In the genomic region with DNA sequence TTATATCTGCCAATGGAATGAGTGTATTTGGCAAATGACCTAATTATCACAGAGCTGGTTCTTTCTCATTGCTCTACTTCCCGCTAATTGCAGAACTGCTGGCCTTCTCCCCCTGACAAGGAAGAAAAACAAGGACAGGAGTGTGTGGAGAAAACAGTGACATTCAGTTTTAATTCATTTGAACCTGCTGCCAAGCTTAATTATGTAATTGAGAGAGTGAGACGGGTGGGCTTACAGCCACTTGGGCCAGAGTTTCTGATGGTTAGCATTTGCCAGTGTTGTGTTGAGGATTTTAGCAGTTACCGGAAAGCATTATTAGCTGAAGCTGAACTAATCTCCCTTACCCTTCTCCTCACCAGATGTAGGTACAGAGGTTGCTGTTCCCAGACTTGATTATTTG, we compare ENCODE assay signal across 16 cellular contexts.
"Had no signal": no experiment of that assay in that cellular context is flagged by ENCODE, and none has a peak within 500 bp of the region (broad histone marks: within the 10 kb centered on the region; RNA-seq: fewer than 3 reads in every experiment).

No MANE protein-coding gene starts in this region.

- H3K4me3 ChIP-seq: psoas muscle, thyroid gland, vagina had no signal

- H3K9me3 ChIP-seq: psoas muscle, thyroid gland, vagina had no signal

- H3K27me3 ChIP-seq: brain microvascular endothelial cell, thyroid gland, vagina had no signal

- H3K27ac ChIP-seq: brain microvascular endothelial cell, epithelial cell of prostate, psoas muscle, vagina had no signal

- DNase-seq: activated CD4-positive, alpha-beta memory T cell treated with anti-CD3 and anti-CD28 coated beads for 36 hours; activated gamma-delta T cell treated with Interleukin-2 at 50 U/mL for 16 hours; activated naive CD8-positive, alpha-beta T cell treated with anti-CD3 and anti-CD28 coated beads for 36 hours; activated T-cell treated with anti-CD3 and anti-CD28 coated beads, Interleukin-2, amount 50 U/mL, for 72 hours; brain microvascular endothelial cell; cerebellar nuclear complex; effector memory CD8-positive, alpha-beta T cell; immature natural killer cell; left colon; mammary epithelial cell; natural killer cell; psoas muscle; T-helper 9 cell; thyroid gland had no signal

- ATAC-seq: activated T-cell treated with anti-CD3 and anti-CD28 coated beads, Interleukin-2, amount 50 U/mL, for 72 hours; effector memory CD8-positive, alpha-beta T cell; left colon; natural killer cell; psoas muscle had no signal

- H3K36me3 ChIP-seq: brain microvascular endothelial cell, thyroid gland, vagina had no signal
